ENCODE assay signal across 24 cellular contexts in the genomic region with DNA sequence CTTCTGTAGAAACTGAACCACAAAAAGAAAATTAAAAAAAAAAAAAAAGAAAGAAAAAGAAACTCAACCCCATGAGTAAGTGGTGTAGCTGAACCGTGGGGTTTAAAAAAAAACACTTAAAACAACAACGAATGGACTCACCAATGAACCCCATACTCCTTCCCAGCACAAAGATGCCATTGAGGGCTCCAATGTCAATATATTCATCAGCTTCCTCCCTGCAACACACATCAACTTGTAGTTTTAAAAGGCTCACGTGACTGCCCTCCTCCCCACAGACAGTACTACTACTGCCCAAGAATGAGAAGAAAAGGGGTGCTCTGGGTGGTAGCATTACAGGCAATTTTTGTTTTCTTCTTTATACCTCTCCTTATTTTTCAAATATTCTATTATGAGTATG. TPM values are rescaled to one million over a fixed set of nuclear protein-coding genes. Genes with fewer than 3 reads are reported as not detected.
DNase-seq lines count a peak whose midpoint lies in the region; ATAC-seq and TF ChIP-seq lines count a peak whose summit lies in the region.
"Had no signal": no experiment of that assay in that cellular context is flagged by ENCODE, and none has a peak within 500 bp of the region (broad histone marks: within the 10 kb centered on the region; RNA-seq: fewer than 3 reads in every experiment).

No MANE protein-coding gene starts in this region.

- H3K4me1 Mint-ChIP-seq in WTC11 (peaks cover 3% of the 10 kb centered on the region; the same call in 1 of the 2 replicates), chondrocyte (ENCODE audit: low read depth) (peaks cover 4% of the 10 kb centered on the region), type B pancreatic cell (ENCODE audit: unreplicated experiment) (no peaks in the 10 kb centered on the region)

- H3K27ac Mint-ChIP-seq in WTC11 (peak overlapping the region; percentile 66; the same call in 1 of the 2 replicates), chondrocyte (ENCODE audit: unreplicated experiment) (peak overlapping the region; percentile 41), type B pancreatic cell (peak overlapping the region; percentile 48)
- H3K27ac Mint-ChIP-seq: dendritic cell treated with granulocyte-macrophage colony-stimulating factor and Interleukin-4, amounts not matched to agents 40 ng/mL and 50 ng/mL, for 4 days had no signal

- no peaks in the 10 kb centered on the region for H3K9me3 Mint-ChIP-seq in WTC11
- no peaks in the 10 kb centered on the region for H3K9me3 Mint-ChIP-seq in chondrocyte (ENCODE audit: low read depth)
- no peaks in the 10 kb centered on the region for H3K9me3 Mint-ChIP-seq in type B pancreatic cell
- H3K9me3 Mint-ChIP-seq: CD14-positive monocyte; dendritic cell treated with granulocyte-macrophage colony-stimulating factor and Interleukin-4, amounts not matched to agents 40 ng/mL and 50 ng/mL, for 4 days; naive B cell had no signal

- no peak for TF ChIP-seq CTCF in WTC11 (IDR thresholded peaks at IDR 0.05)
- no peak for TF ChIP-seq CTCF in chondrocyte (IDR thresholded peaks at IDR 0.05)
- no peak for TF ChIP-seq CTCF in type B pancreatic cell (conservative IDR thresholded peaks at IDR 0.05)

- CTCF ChIA-PET in WTC11 (lab: Charles Lee) = no interaction called here

- POLR2A ChIA-PET in WTC11 (lab: Charles Lee) = no interaction called here

- H3K36me3 Mint-ChIP-seq in WTC11 (peaks cover 66% of the 10 kb centered on the region), chondrocyte (ENCODE audit: low read depth) (peaks cover 41% of the 10 kb centered on the region), type B pancreatic cell (peaks cover 14% of the 10 kb centered on the region)

- peak; percentile 14 for DNase-seq in stimulated activated CD4-positive, alpha-beta T cell treated with anti-CD3 and anti-CD28 coated beads, Interleukin-15, amount 100 ng/mL, for 24 hours
- DNase-seq in stimulated activated CD4-positive, alpha-beta T cell treated with anti-CD3 and anti-CD28 coated beads, Interleukin-4, amount 100 ng/mL, for 24 hours = no peak
- DNase-seq in WTC11 (ENCODE audit: low spot score) = no peak
- no peak for DNase-seq in chondrocyte (ENCODE audit: low spot score)
- DNase-seq in type B pancreatic cell (ENCODE audit: extremely low spot score, unreplicated experiment) = no peak
- no peak for DNase-seq in NOMO-1 treated with DMSO at 0.1 percent for 48 hours (lab: John Stamatoyannopoulos, UW; ENCODE audit: unreplicated experiment)
- DNase-seq in SK-N-DZ (ENCODE audit: low spot score) = no peak
- DNase-seq: activated gamma-delta T cell; caudate nucleus; EL; left ventricle myocardium superior; naive B cell; NCI-H1092; NCI-H187; NCI-H526 treated with DMSO at 0.1 percent for 48 hours; SJCRH30; spleen; stimulated activated CD4-positive, alpha-beta T cell treated with anti-CD3 and anti-CD28 coated beads, Interleukin-4, amount 100 ng/mL, for 1 hour; stimulated activated naive CD4-positive, alpha-beta T cell treated with Interleukin-2 at 50 U/mL for 16 hours had no signal

- no peak for ATAC-seq in WTC11
- ATAC-seq: left ventricle myocardium superior had no signal

- H3K4me3 Mint-ChIP-seq in WTC11 (no peak overlapping the region), chondrocyte (ENCODE audit: unreplicated experiment) (no peak overlapping the region), type B pancreatic cell (no peak overlapping the region)
- H3K4me3 Mint-ChIP-seq: CD14-positive monocyte; dendritic cell treated with granulocyte-macrophage colony-stimulating factor and Interleukin-4, amounts not matched to agents 40 ng/mL and 50 ng/mL, for 4 days had no signal

- H3K27me3 Mint-ChIP-seq in WTC11 (ENCODE audit: low read depth) (no peaks in the 10 kb centered on the region), chondrocyte (ENCODE audit: low read depth) (no peaks in the 10 kb centered on the region), type B pancreatic cell (no peaks in the 10 kb centered on the region)
- H3K27me3 Mint-ChIP-seq: dendritic cell treated with granulocyte-macrophage colony-stimulating factor and Interleukin-4, amounts not matched to agents 40 ng/mL and 50 ng/mL, for 4 days; naive B cell had no signal

TF ChIP-seq in WTC11, 78 proteins besides CTCF, POLR2A, EP300 and RAD21 (continues in another document):
- TF ChIP-seq, protein P1, sequence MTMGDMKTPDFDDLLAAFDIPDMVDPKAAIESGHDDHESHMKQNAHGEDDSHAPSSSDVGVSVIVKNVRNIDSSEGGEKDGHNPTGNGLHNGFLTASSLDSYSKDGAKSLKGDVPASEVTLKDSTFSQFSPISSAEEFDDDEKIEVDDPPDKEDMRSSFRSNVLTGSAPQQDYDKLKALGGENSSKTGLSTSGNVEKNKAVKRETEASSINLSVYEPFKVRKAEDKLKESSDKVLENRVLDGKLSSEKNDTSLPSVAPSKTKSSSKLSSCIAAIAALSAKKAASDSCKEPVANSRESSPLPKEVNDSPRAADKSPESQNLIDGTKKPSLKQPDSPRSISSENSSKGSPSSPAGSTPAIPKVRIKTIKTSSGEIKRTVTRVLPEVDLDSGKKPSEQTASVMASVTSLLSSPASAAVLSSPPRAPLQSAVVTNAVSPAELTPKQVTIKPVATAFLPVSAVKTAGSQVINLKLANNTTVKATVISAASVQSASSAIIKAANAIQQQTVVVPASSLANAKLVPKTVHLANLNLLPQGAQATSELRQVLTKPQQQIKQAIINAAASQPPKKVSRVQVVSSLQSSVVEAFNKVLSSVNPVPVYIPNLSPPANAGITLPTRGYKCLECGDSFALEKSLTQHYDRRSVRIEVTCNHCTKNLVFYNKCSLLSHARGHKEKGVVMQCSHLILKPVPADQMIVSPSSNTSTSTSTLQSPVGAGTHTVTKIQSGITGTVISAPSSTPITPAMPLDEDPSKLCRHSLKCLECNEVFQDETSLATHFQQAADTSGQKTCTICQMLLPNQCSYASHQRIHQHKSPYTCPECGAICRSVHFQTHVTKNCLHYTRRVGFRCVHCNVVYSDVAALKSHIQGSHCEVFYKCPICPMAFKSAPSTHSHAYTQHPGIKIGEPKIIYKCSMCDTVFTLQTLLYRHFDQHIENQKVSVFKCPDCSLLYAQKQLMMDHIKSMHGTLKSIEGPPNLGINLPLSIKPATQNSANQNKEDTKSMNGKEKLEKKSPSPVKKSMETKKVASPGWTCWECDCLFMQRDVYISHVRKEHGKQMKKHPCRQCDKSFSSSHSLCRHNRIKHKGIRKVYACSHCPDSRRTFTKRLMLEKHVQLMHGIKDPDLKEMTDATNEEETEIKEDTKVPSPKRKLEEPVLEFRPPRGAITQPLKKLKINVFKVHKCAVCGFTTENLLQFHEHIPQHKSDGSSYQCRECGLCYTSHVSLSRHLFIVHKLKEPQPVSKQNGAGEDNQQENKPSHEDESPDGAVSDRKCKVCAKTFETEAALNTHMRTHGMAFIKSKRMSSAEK (CRISPR knock-in tag; IDR thresholded peaks at IDR 0.05; ENCODE audit: borderline replicate concordance) = no peak
- TF ChIP-seq NFATC4 (CRISPR knock-in tag; IDR thresholded peaks at IDR 0.05) (no peak), IRF2 (CRISPR knock-in tag; IDR thresholded peaks at IDR 0.05; ENCODE audit: borderline replicate concordance, low read depth) (no peak), GABPB1 (CRISPR knock-in tag; IDR thresholded peaks at IDR 0.05) (no peak), FOXJ3 (CRISPR knock-in tag; IDR thresholded peaks at IDR 0.05; ENCODE audit: borderline replicate concordance) (no peak), ZNF121 (CRISPR knock-in tag; IDR thresholded peaks at IDR 0.05) (no peak), ZNF423 (CRISPR knock-in tag; IDR thresholded peaks at IDR 0.05) (no peak), JAZF1 (CRISPR knock-in tag; IDR thresholded peaks at IDR 0.05) (no peak)
- TF ChIP-seq, protein P2, sequence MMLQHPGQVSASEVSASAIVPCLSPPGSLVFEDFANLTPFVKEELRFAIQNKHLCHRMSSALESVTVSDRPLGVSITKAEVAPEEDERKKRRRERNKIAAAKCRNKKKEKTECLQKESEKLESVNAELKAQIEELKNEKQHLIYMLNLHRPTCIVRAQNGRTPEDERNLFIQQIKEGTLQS (CRISPR knock-in tag; conservative IDR thresholded peaks at IDR 0.05) = no peak
- TF ChIP-seq, protein P3, sequence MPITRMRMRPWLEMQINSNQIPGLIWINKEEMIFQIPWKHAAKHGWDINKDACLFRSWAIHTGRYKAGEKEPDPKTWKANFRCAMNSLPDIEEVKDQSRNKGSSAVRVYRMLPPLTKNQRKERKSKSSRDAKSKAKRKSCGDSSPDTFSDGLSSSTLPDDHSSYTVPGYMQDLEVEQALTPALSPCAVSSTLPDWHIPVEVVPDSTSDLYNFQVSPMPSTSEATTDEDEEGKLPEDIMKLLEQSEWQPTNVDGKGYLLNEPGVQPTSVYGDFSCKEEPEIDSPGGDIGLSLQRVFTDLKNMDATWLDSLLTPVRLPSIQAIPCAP (CRISPR knock-in tag; IDR thresholded peaks at IDR 0.05) = no peak

RNA-seq across cellular contexts. Expression of a gene that starts 3.3 kb away (rescaled TPM):
- 13.4 to 15.0 TPM (median 14.7 TPM) in 3 replicates for total RNA-seq in WTC11 (2021)
- 12.9 to 15.3 TPM (median 14.6 TPM) in 3 replicates for total RNA-seq in chondrocyte
- 20.5 and 20.6 TPM in 2 replicates for total RNA-seq in type B pancreatic cell (ENCODE audit: low replicate concordance)
- polyA plus RNA-seq in SK-N-DZ (2014; cell fraction: cytosol; rRNA removed) = 18.1 and 25.0 TPM in 2 replicates
- polyA plus RNA-seq in SK-N-DZ (2014; cell fraction: nucleus; rRNA removed) = 16.9 and 19.4 TPM in 2 replicates

RNA-seq across cellular contexts. Expression of a gene that starts 30.9 kb away (rescaled TPM):
- 0.14 to 0.35 TPM (median 0.14 TPM) in 3 replicates for total RNA-seq in WTC11 (2021)
- total RNA-seq in chondrocyte = 0.67 TPM in 1 of 3 replicates, not detected in the others
- total RNA-seq in type B pancreatic cell (ENCODE audit: low replicate concordance) = 0.24 TPM in 1 of 2 replicates, not detected in the other
- polyA plus RNA-seq in SK-N-DZ (2014; cell fraction: cytosol; rRNA removed) = 0.39 TPM in 1 of 2 replicates, not detected in the other
- 0.10 TPM in 1 of 2 replicates, not detected in the other for polyA plus RNA-seq in SK-N-DZ (2014; cell fraction: nucleus; rRNA removed)
- total RNA-seq: astrocyte, glomerular endothelial cell, SJCRH30, tibial nerve had no signal
- polyA plus RNA-seq: CD14-positive monocyte had no signal

RNA-seq across cellular contexts. Expression of a gene that starts 32.5 kb away (rescaled TPM):
- total RNA-seq in WTC11 (2021) = 58.1 to 62.9 TPM (median 59.4 TPM) in 3 replicates
- total RNA-seq in chondrocyte = 39.8 to 52.4 TPM (median 47.8 TPM) in 3 replicates
- total RNA-seq in type B pancreatic cell (ENCODE audit: low replicate concordance) = 46.0 and 74.8 TPM in 2 replicates
- polyA plus RNA-seq in SK-N-DZ (2014; cell fraction: cytosol; rRNA removed) = 159 and 177 TPM in 2 replicates
- polyA plus RNA-seq in SK-N-DZ (2014; cell fraction: nucleus; rRNA removed) = 191 and 202 TPM in 2 replicates

RNA-seq across cellular contexts. Expression of a gene that starts 50.2 kb away (rescaled TPM):
- total RNA-seq in WTC11 (2021) (312 to 350 TPM (median 316 TPM) in 3 replicates), chondrocyte (181 to 189 TPM (median 187 TPM) in 3 replicates), type B pancreatic cell (ENCODE audit: low replicate concordance) (160 and 161 TPM in 2 replicates)
- polyA plus RNA-seq in SK-N-DZ (2014; cell fraction: cytosol; rRNA removed) = 200 and 214 TPM in 2 replicates
- polyA plus RNA-seq in SK-N-DZ (2014; cell fraction: nucleus; rRNA removed) = 125 and 184 TPM in 2 replicates

RNA-seq across cellular contexts. Expression of a gene that starts 55.8 kb away (rescaled TPM):
- total RNA-seq in WTC11 (2021) = 227 to 243 TPM (median 232 TPM) in 3 replicates
- 557 to 584 TPM (median 567 TPM) in 3 replicates for total RNA-seq in chondrocyte
- 54.3 and 249 TPM in 2 replicates for total RNA-seq in type B pancreatic cell (ENCODE audit: low replicate concordance)
- polyA plus RNA-seq in SK-N-DZ (2014; cell fraction: cytosol; rRNA removed) = 187 and 210 TPM in 2 replicates
- polyA plus RNA-seq in SK-N-DZ (2014; cell fraction: nucleus; rRNA removed) = 724 and 744 TPM in 2 replicates
- polyA plus RNA-seq: CD14-positive monocyte had no signal
